In genomic region chr22:41280065-41280464, GRCh38 we compare ENCODE assay signal across 23 cellular contexts. TPM values are rescaled to one million over a fixed set of nuclear protein-coding genes. Genes with fewer than 3 reads are reported as not detected.
DNase-seq lines count a peak whose midpoint lies in the region; FAIRE-seq and TF ChIP-seq lines count a peak whose summit lies in the region.
"Had no signal": no experiment of that assay in that cellular context is flagged by ENCODE, and none has a peak within 500 bp of the region (broad histone marks: within the 10 kb centered on the region; RNA-seq: fewer than 3 reads in every experiment).

No MANE protein-coding gene starts in this region.

- peak overlapping the region; percentile 68 for H3K27ac Mint-ChIP-seq in activated naive CD4-positive, alpha-beta T cell treated with anti-CD3 and anti-CD28 coated beads, Interleukin-2, amount 10 ng/mL, durations not matched to agents 7 days and 5 days
- H3K27ac Mint-ChIP-seq: HFFc6; stimulated activated naive CD8-positive, alpha-beta T cell treated with anti-CD3 and anti-CD28 coated beads, Interleukin-15, Interleukin-2, amounts not matched to agents 100 ng/mL and 50 ng/mL, for 24 hours had no signal

- H3K36me3 ChIP-seq in bronchial epithelial cell (ENCODE audit: control insufficient read depth, insufficient read depth, low read length), result peaks cover 22% of the 10 kb centered on the region
- peaks cover 27% of the 10 kb centered on the region for H3K36me3 ChIP-seq in suprapubic skin
- peaks cover 33% of the 10 kb centered on the region for H3K36me3 ChIP-seq in GM23248 (ENCODE audit: low read depth)

- CTCF ChIA-PET in activated naive CD4-positive, alpha-beta T cell treated with anti-CD3 and anti-CD28 coated beads, Interleukin-2, amount 10 ng/mL, durations not matched to agents 7 days and 5 days (lab: Charles Lee), result no interaction called here

- in situ Hi-C loops in GM23248 (cut with MboI), result no loop called here

- DNase-seq in activated naive CD4-positive, alpha-beta T cell treated with anti-CD3 and anti-CD28 coated beads, Interleukin-2, amount 10 ng/mL, durations not matched to agents 7 days and 5 days, result no peak
- DNase-seq in activated naive CD4-positive, alpha-beta T cell treated with Interleukin-2 at 50 U/mL for 16 hours, result no peak
- DNase-seq in NCI-H1105 (lab: John Stamatoyannopoulos, UW) (peak; percentile 71), bronchial epithelial cell (ENCODE audit: low read depth) (peak; percentile 99), suprapubic skin (ENCODE audit: low spot score in 2 of 2) (no peak), GM23248 (no peak), NCI-H446 treated with DMSO at 0.1 percent for 48 hours (lab: John Stamatoyannopoulos, UW) (no peak)
- DNase-seq in NK-92 treated with Interleukin-12 subunit alpha and Interleukin-12 subunit beta, amount 100 ng/mL, for 24 hours (lab: John Stamatoyannopoulos, UW), result no peak
- DNase-seq: activated CD4-positive, alpha-beta T cell treated with anti-CD3 and anti-CD28 coated beads for 1 hour; activated effector memory CD4-positive, alpha-beta T cell treated with Interleukin-2 at 50 U/mL for 16 hours; CD4-positive, alpha-beta memory T cell; dermis blood vessel endothelial cell; foreskin melanocyte; HFFc6; hippocampal formation; lower lobe of right lung; NCI-H510A; OCI-M1; SHP77 treated with DMSO at 0.1 percent for 48 hours had no signal

- H3K4me3 Mint-ChIP-seq in activated naive CD4-positive, alpha-beta T cell treated with anti-CD3 and anti-CD28 coated beads, Interleukin-2, amount 10 ng/mL, durations not matched to agents 7 days and 5 days, result no peak overlapping the region
- H3K4me3 Mint-ChIP-seq: CD4-positive, alpha-beta memory T cell; HFFc6; stimulated activated naive CD8-positive, alpha-beta T cell treated with anti-CD3 and anti-CD28 coated beads, Interleukin-15, Interleukin-2, amounts not matched to agents 100 ng/mL and 50 ng/mL, for 24 hours had no signal

- H3K27me3 Mint-ChIP-seq in activated naive CD4-positive, alpha-beta T cell treated with anti-CD3 and anti-CD28 coated beads, Interleukin-2, amount 10 ng/mL, durations not matched to agents 7 days and 5 days, result no peaks in the 10 kb centered on the region
- H3K27me3 Mint-ChIP-seq: CD4-positive, alpha-beta memory T cell; stimulated activated naive CD8-positive, alpha-beta T cell treated with anti-CD3 and anti-CD28 coated beads, Interleukin-15, Interleukin-2, amounts not matched to agents 100 ng/mL and 50 ng/mL, for 24 hours had no signal

- H2AFZ ChIP-seq in GM23248, result no peak overlapping the region

- H3K79me2 ChIP-seq in GM23248 (ENCODE audit: insufficient read depth), result peaks cover 95% of the 10 kb centered on the region

- H3K4me2 ChIP-seq in GM23248 (ENCODE audit: unreplicated experiment), result no peak overlapping the region

- TF ChIP-seq POLR2A in suprapubic skin (IDR thresholded peaks at IDR 0.05), result no peak

- H3K9me3 ChIP-seq in suprapubic skin (no peaks in the 10 kb centered on the region), GM23248 (ENCODE audit: low read depth) (no peaks in the 10 kb centered on the region)
- H3K9me3 ChIP-seq: lower lobe of right lung, tibial nerve had no signal

- H3K9ac ChIP-seq in GM23248, result no peak overlapping the region

- no peaks in the 10 kb centered on the region for H3K27me3 ChIP-seq in bronchial epithelial cell (ENCODE audit: control insufficient read depth, insufficient read depth, low read length)
- no peaks in the 10 kb centered on the region for H3K27me3 ChIP-seq in suprapubic skin
- H3K27me3 ChIP-seq in GM23248 (replicated peaks; ENCODE audit: insufficient read depth), result no peaks in the 10 kb centered on the region
- H3K27me3 ChIP-seq: tibial nerve had no signal

- FAIRE-seq in bronchial epithelial cell (lab: Jason Lieb, UNC), result peak; percentile 98
- FAIRE-seq: islet of Langerhans had no signal

- no peaks in the 10 kb centered on the region for H3K9me2 ChIP-seq in GM23248 (ENCODE audit: insufficient read depth)

- H4K20me1 ChIP-seq in GM23248 (ENCODE audit: insufficient read depth), result no peaks in the 10 kb centered on the region

- WGBS in suprapubic skin, result 74% methylated on average over 3 of the region's 3 CpGs
- 85 to 88% methylated on average over 3 of the region's 3 CpGs for WGBS in GM23248 (ENCODE audit: low coverage in 1 of 2, low lambda C conversion rate in 2 of 2, missing lambda C conversion rate in 2 of 2), 2 experiments

- H3K27ac ChIP-seq in suprapubic skin, result peak overlapping the region; percentile 69
- H3K27ac ChIP-seq in GM23248, result no peak overlapping the region
- H3K27ac ChIP-seq: lower lobe of right lung, tibial nerve had no signal

- H3K4me3 ChIP-seq in bronchial epithelial cell (ENCODE audit: low read depth, low read length), result no peak overlapping the region
- H3K4me3 ChIP-seq in suprapubic skin, result no peak overlapping the region
- no peak overlapping the region for H3K4me3 ChIP-seq in GM23248
- H3K4me3 ChIP-seq: lower lobe of right lung, skin epidermis, tibial nerve had no signal

- H3K9me3 Mint-ChIP-seq in activated naive CD4-positive, alpha-beta T cell treated with anti-CD3 and anti-CD28 coated beads, Interleukin-2, amount 10 ng/mL, durations not matched to agents 7 days and 5 days, result no peaks in the 10 kb centered on the region
- H3K9me3 Mint-ChIP-seq: HFFc6; stimulated activated naive CD8-positive, alpha-beta T cell treated with anti-CD3 and anti-CD28 coated beads, Interleukin-15, Interleukin-2, amounts not matched to agents 100 ng/mL and 50 ng/mL, for 24 hours had no signal

- H3F3A ChIP-seq in GM23248 (ENCODE audit: insufficient read depth), result peaks cover 9% of the 10 kb centered on the region; the same call in 1 of the 2 replicates

- H3K4me1 ChIP-seq in suprapubic skin (peaks cover 41% of the 10 kb centered on the region), GM23248 (ENCODE audit: insufficient read depth) (peaks cover 7% of the 10 kb centered on the region)

- H3K4me1 Mint-ChIP-seq in activated naive CD4-positive, alpha-beta T cell treated with anti-CD3 and anti-CD28 coated beads, Interleukin-2, amount 10 ng/mL, durations not matched to agents 7 days and 5 days, result peaks cover 21% of the 10 kb centered on the region

- peaks cover 41% of the 10 kb centered on the region for H3K36me3 Mint-ChIP-seq in activated naive CD4-positive, alpha-beta T cell treated with anti-CD3 and anti-CD28 coated beads, Interleukin-2, amount 10 ng/mL, durations not matched to agents 7 days and 5 days

- TF ChIP-seq CTCF in bronchial epithelial cell (IDR thresholded peaks at IDR 0.05; ENCODE audit: insufficient read depth, low read length, severe bottlenecking) (no peak), suprapubic skin (IDR thresholded peaks at IDR 0.05) (no peak)

- TF ChIP-seq EP300 in suprapubic skin (IDR thresholded peaks at IDR 0.05), result no peak

RNA-seq across cellular contexts. Expression of gene RANGAP1, which starts 5.9 kb away (rescaled TPM):
- 63.2 and 65.0 TPM in 2 replicates for total RNA-seq in bronchial epithelial cell
- total RNA-seq in suprapubic skin, result 100 to 1,000 TPM; 112 to 120 (median 114) TPM
- total RNA-seq in GM23248 (2014; rRNA removed; shearing (Covaris generic)), result 73.5 and 79.2 TPM in 2 replicates
- polyA plus RNA-seq in GM23248 (2016; fragmentation: Nextera tagmentation; extraction: Ambion mirVana), result 52.3 and 54.6 TPM in 2 replicates

RNA-seq across cellular contexts. Expression of gene ZC3H7B, which starts 21.3 kb away (rescaled TPM):
- total RNA-seq in bronchial epithelial cell (14.5 and 21.9 TPM in 2 replicates), suprapubic skin (10 to 100 TPM; 29.7 to 45.7 (median 41.0) TPM)
- 54.8 and 54.9 TPM in 2 replicates for total RNA-seq in GM23248 (2014; rRNA removed; shearing (Covaris generic))
- 5.3 and 5.4 TPM in 2 replicates for polyA plus RNA-seq in GM23248 (2016; fragmentation: Nextera tagmentation; extraction: Ambion mirVana)

RNA-seq across cellular contexts. Expression of gene CHADL, which starts 39.3 kb away (rescaled TPM):
- total RNA-seq in bronchial epithelial cell (1.6 and 2.4 TPM in 2 replicates), suprapubic skin (10 to 100 TPM in 3 of 4 donors, 1 to 10 TPM in 1; 9.5 to 18.8 (median 15.7) TPM)
- 0.22 and 1.1 TPM in 2 replicates for total RNA-seq in GM23248 (2014; rRNA removed; shearing (Covaris generic))
- 0.30 and 0.88 TPM in 2 replicates for polyA plus RNA-seq in GM23248 (2016; fragmentation: Nextera tagmentation; extraction: Ambion mirVana)

Comparison
In these comparisons a context has a peak if more than half of its experiments do, and no peak if none do; other contexts are left out.
1. DNase-seq: peak in NCI-H1105 (single experiment) and bronchial epithelial cell (single experiment); none in activated naive CD4-positive, alpha-beta T cell treated with anti-CD3 and anti-CD28 coated beads, Interleukin-2, amount 10 ng/mL, durations not matched to agents 7 days and 5 days (single experiment), activated naive CD4-positive, alpha-beta T cell treated with Interleukin-2 at 50 U/mL for 16 hours (single experiment), suprapubic skin (0 of 2), NK-92 treated with Interleukin-12 subunit alpha and Interleukin-12 subunit beta, amount 100 ng/mL, for 24 hours (single experiment), GM23248 (single experiment) and NCI-H446 treated with DMSO at 0.1 percent for 48 hours (single experiment).